In genomic region chr17:54882371-54882770, GRCh38 we compare ENCODE assay signal across 25 cellular contexts. TPM values are rescaled to one million over a fixed set of nuclear protein-coding genes. Genes with fewer than 3 reads are reported as not detected.
"Had no signal": no experiment of that assay in that cellular context is flagged by ENCODE, and none has a peak within 500 bp of the region (broad histone marks: within the 10 kb centered on the region; RNA-seq: fewer than 3 reads in every experiment).

No MANE protein-coding gene starts in this region.

- H3K27me3 ChIP-seq: cardiac muscle cell, colonic mucosa, dorsolateral prefrontal cortex, testis, transverse colon had no signal

- ATAC-seq: activated CD8-positive, alpha-beta memory T cell treated with anti-CD3 and anti-CD28 coated beads, Interleukin-2, amount 10 ng/mL, durations not matched to agents 7 days and 5 days; activated CD8-positive, alpha-beta T cell treated with anti-CD3 and anti-CD28 coated beads, Interleukin-2, amount 10 ng/mL, durations not matched to agents 7 days and 5 days; activated naive CD8-positive, alpha-beta T cell treated with anti-CD3 and anti-CD28 coated beads, Interleukin-2, amount 50 U/mL, for 24 hours; right cardiac atrium; stimulated activated naive CD8-positive, alpha-beta T cell treated with anti-CD3 and anti-CD28 coated beads, Interleukin-15, Interleukin-2, amounts not matched to agents 100 U/mL and 50 U/mL, for 24 hours had no signal

- H3K36me3 ChIP-seq: cardiac muscle cell, colonic mucosa, left ventricle myocardium inferior, transverse colon had no signal

- H3K4me3 Mint-ChIP-seq: activated CD8-positive, alpha-beta memory T cell treated with anti-CD3 and anti-CD28 coated beads, Interleukin-2, amount 10 ng/mL, durations not matched to agents 7 days and 5 days; activated CD8-positive, alpha-beta T cell treated with anti-CD3 and anti-CD28 coated beads, Interleukin-2, amount 10 ng/mL, durations not matched to agents 7 days and 5 days; activated naive CD4-positive, alpha-beta T cell treated with anti-CD3 and anti-CD28 coated beads, Interleukin-2, amount 50 U/mL, for 24 hours; activated naive CD8-positive, alpha-beta T cell treated with anti-CD3 and anti-CD28 coated beads, Interleukin-2, amount 50 U/mL, for 24 hours; nephron; T-helper 1 cell treated with Interleukin-12 subunit alpha and Interleukin-12 subunit beta and Interleukin-4 antibody, amounts not matched to agents 30 μg/mL and 1 μg/mL, for 36 hours had no signal

- H3K27ac ChIP-seq: cardiac muscle cell, colonic mucosa, dorsolateral prefrontal cortex, left ventricle myocardium inferior, testis, transverse colon had no signal

- H3K4me1 Mint-ChIP-seq: activated naive CD4-positive, alpha-beta T cell treated with anti-CD3 and anti-CD28 coated beads, Interleukin-2, amount 50 U/mL, for 24 hours; activated naive CD8-positive, alpha-beta T cell treated with anti-CD3 and anti-CD28 coated beads, Interleukin-2, amount 50 U/mL, for 24 hours; nephron had no signal

- H3K27ac Mint-ChIP-seq: activated CD8-positive, alpha-beta memory T cell treated with anti-CD3 and anti-CD28 coated beads, Interleukin-2, amount 10 ng/mL, durations not matched to agents 7 days and 5 days; activated CD8-positive, alpha-beta T cell treated with anti-CD3 and anti-CD28 coated beads, Interleukin-2, amount 10 ng/mL, durations not matched to agents 7 days and 5 days; activated naive CD4-positive, alpha-beta T cell treated with anti-CD3 and anti-CD28 coated beads, Interleukin-2, amount 50 U/mL, for 24 hours; activated naive CD8-positive, alpha-beta T cell treated with anti-CD3 and anti-CD28 coated beads, Interleukin-2, amount 50 U/mL, for 24 hours; activated T-helper 2 cell treated with anti-CD3 and anti-CD28 coated beads, Interferon-gamma antibody, Interleukin-2, Interleukin-4, amounts not matched to agents 10 μg/mL and 5 μg/mL and 100 μg/mL, durations not matched to agents 14 hours and 24 hours and 36 hours; nephron; T-helper 1 cell treated with Interleukin-12 subunit alpha and Interleukin-12 subunit beta and Interleukin-4 antibody, amounts not matched to agents 30 μg/mL and 1 μg/mL, for 36 hours had no signal

- H3K4me3 ChIP-seq: cardiac muscle cell, colonic mucosa, dorsolateral prefrontal cortex, left ventricle myocardium inferior, testis, transverse colon had no signal

- H3K9me3 Mint-ChIP-seq: activated naive CD4-positive, alpha-beta T cell treated with anti-CD3 and anti-CD28 coated beads, Interleukin-2, amount 50 U/mL, for 24 hours; activated naive CD8-positive, alpha-beta T cell treated with anti-CD3 and anti-CD28 coated beads, Interleukin-2, amount 50 U/mL, for 24 hours; activated T-helper 2 cell treated with anti-CD3 and anti-CD28 coated beads, Interferon-gamma antibody, Interleukin-2, Interleukin-4, amounts not matched to agents 10 μg/mL and 5 μg/mL and 100 μg/mL, durations not matched to agents 14 hours and 24 hours and 36 hours; T-helper 1 cell treated with Interleukin-12 subunit alpha and Interleukin-12 subunit beta and Interleukin-4 antibody, amounts not matched to agents 30 μg/mL and 1 μg/mL, for 36 hours had no signal

- H3K27me3 Mint-ChIP-seq: activated naive CD8-positive, alpha-beta T cell treated with anti-CD3 and anti-CD28 coated beads, Interleukin-2, amount 50 U/mL, for 24 hours had no signal

- H3K36me3 Mint-ChIP-seq: activated CD8-positive, alpha-beta memory T cell treated with anti-CD3 and anti-CD28 coated beads, Interleukin-2, amount 10 ng/mL, durations not matched to agents 7 days and 5 days; activated naive CD4-positive, alpha-beta T cell treated with anti-CD3 and anti-CD28 coated beads, Interleukin-2, amount 50 U/mL, for 24 hours had no signal

- DNase-seq: activated CD4-positive, alpha-beta T cell treated with anti-CD3 and anti-CD28 coated beads, Interleukin-2, amount 50 U/mL, for 1 hour; activated CD4-positive, CD25-positive, alpha-beta regulatory T cell treated with anti-CD3 and anti-CD28 coated beads, Interleukin-2, amount 50 U/mL, for 72 hours; activated CD8-positive, alpha-beta memory T cell treated with anti-CD3 and anti-CD28 coated beads, Interleukin-2, amount 10 ng/mL, durations not matched to agents 7 days and 5 days; activated CD8-positive, alpha-beta T cell treated with anti-CD3 and anti-CD28 coated beads, Interleukin-2, amount 10 ng/mL, durations not matched to agents 7 days and 5 days; activated naive CD8-positive, alpha-beta T cell treated with anti-CD3 and anti-CD28 coated beads, Interleukin-2, amount 50 U/mL, for 24 hours; activated T-cell treated with anti-CD3 and anti-CD28 coated beads, Interleukin-2, amount 50 U/mL, for 48 hours; anterior cingulate cortex; cerebellar nuclear complex; colonic mucosa; dorsolateral prefrontal cortex; effector memory CD4-positive, alpha-beta T cell; left ventricle myocardium inferior; posterior cingulate gyrus; right cardiac atrium; stimulated activated CD4-positive, alpha-beta T cell treated with anti-CD3 and anti-CD28 coated beads, Interleukin-12 subunit alpha, Interleukin-12 subunit beta, amount 100 ng/mL, for 4 hours; stimulated activated CD4-positive, alpha-beta T cell treated with anti-CD3 and anti-CD28 coated beads, Interleukin-4, amount 100 ng/mL, for 1 hour; stimulated activated naive CD8-positive, alpha-beta T cell treated with anti-CD3 and anti-CD28 coated beads, Interleukin-15, Interleukin-2, amounts not matched to agents 100 U/mL and 50 U/mL, for 24 hours; T-helper 9 cell; testis; transverse colon had no signal

- H3K9me3 ChIP-seq: colonic mucosa, left ventricle myocardium inferior, testis, transverse colon had no signal

- H3K4me1 ChIP-seq: colonic mucosa, left ventricle myocardium inferior, testis, transverse colon had no signal

RNA-seq across cellular contexts. Expression of gene TOM1L1, which starts 18.3 kb away (rescaled TPM):
- total RNA-seq: activated CD8-positive, alpha-beta T cell treated with anti-CD3 and anti-CD28 coated beads, Interleukin-2, amount 10 ng/mL, durations not matched to agents 7 days and 5 days had no signal
